Comparison of ENCODE assay signal across 9 cellular contexts in the genomic region with DNA sequence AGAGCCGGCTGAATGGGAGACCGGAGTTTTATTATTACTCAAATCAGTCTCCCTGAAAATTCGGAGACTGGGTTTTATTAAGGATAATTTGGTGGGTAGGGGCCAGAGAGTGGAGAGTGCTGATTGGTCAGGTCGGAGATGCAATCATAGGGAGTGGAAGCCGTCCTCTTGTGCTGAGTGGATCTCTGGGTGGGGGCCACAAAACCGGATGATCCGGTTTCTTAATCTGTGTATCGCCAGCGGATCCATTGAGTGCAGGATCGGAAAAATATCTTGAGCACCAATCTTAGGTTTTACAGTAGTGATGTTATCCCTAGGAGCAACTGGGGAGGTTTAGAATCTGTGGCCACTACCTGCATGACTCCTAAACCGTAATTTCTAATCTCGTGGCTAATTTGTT. TPM values are rescaled to one million over a fixed set of nuclear protein-coding genes. Genes with fewer than 3 reads are reported as not detected.
DNase-seq lines count a peak whose midpoint lies in the region; ATAC-seq, FAIRE-seq and TF ChIP-seq lines count a peak whose summit lies in the region.
"Had no signal": no experiment of that assay in that cellular context is flagged by ENCODE, and none has a peak within 500 bp of the region (broad histone marks: within the 10 kb centered on the region; RNA-seq: fewer than 3 reads in every experiment).

No MANE protein-coding gene starts in this region.

- H3K4me2 ChIP-seq in keratinocyte (ENCODE audit: control insufficient read depth, extremely low read depth, insufficient read depth, low read depth, low read length) = peak overlapping the region; percentile 93

- no peak overlapping the region for H3K9ac ChIP-seq in SK-N-MC (ENCODE audit: insufficient read length)
- H3K9ac ChIP-seq in keratinocyte (ENCODE audit: control insufficient read depth, extremely low read depth, insufficient read depth, low read length) = no peak overlapping the region

- H3K27me3 ChIP-seq in ACC112 (ENCODE audit: insufficient read depth, low read length) (no peaks in the 10 kb centered on the region), keratinocyte (ENCODE audit: control insufficient read depth, extremely low read depth, insufficient read depth, low read length) (no peaks in the 10 kb centered on the region)

- peak overlapping the region; percentile 90; the same call in 1 of the 2 replicates for H3K4me3 ChIP-seq in ACC112 (ENCODE audit: low read depth, low read length)
- H3K4me3 ChIP-seq in GM12865 (ENCODE audit: low read depth, low read length) = peak overlapping the region; percentile 67
- peak overlapping the region; percentile 81 for H3K4me3 ChIP-seq in SK-N-MC
- peak overlapping the region; percentile 22 to 79 (median 63) for H3K4me3 ChIP-seq in keratinocyte (ENCODE audit: control insufficient read depth in 2 of 3, extremely low read depth in 1 of 3, insufficient read depth in 2 of 3, low read depth in 1 of 3, low read length in 3 of 3)

- H3K36me3 ChIP-seq in ACC112 (ENCODE audit: insufficient read depth, low read length) (no peaks in the 10 kb centered on the region), SK-N-MC (ENCODE audit: insufficient read depth, low read length) (no peaks in the 10 kb centered on the region), keratinocyte (ENCODE audit: control insufficient read depth in 2 of 2, extremely low read depth in 1 of 2, insufficient read depth in 2 of 2, low read length in 2 of 2) (peaks cover 0 to 3% of the 10 kb centered on the region in 2 experiments)

- no peaks in the 10 kb centered on the region for H3K9me1 ChIP-seq in keratinocyte (ENCODE audit: control insufficient read depth, extremely low read depth, insufficient read depth, low read length)

- H4K20me1 ChIP-seq in keratinocyte (ENCODE audit: control insufficient read depth, extremely low read depth, insufficient read depth, low read length) = no peaks in the 10 kb centered on the region

- no peaks in the 10 kb centered on the region for H3K79me2 ChIP-seq in ACC112 (ENCODE audit: control insufficient read depth, insufficient read depth, low read length, unreplicated experiment)
- H3K79me2 ChIP-seq in keratinocyte (ENCODE audit: control insufficient read depth, insufficient read depth, low read length) = peaks cover 11% of the 10 kb centered on the region

- no peak overlapping the region for H2AFZ ChIP-seq in ACC112 (ENCODE audit: low read length, unreplicated experiment)
- peak overlapping the region; percentile 54 for H2AFZ ChIP-seq in keratinocyte (ENCODE audit: control insufficient read depth, low read length)

- no peak overlapping the region for H3K27ac ChIP-seq in ACC112 (ENCODE audit: low read depth, low read length)
- no peak overlapping the region for H3K27ac ChIP-seq in SK-N-MC
- no peak overlapping the region for H3K27ac ChIP-seq in keratinocyte (ENCODE audit: control insufficient read depth, insufficient read depth, low read length)

- DNase-seq in GM12865 (ENCODE audit: low read depth) (no peak), SK-N-MC (ENCODE audit: low read depth, low spot score) (no peak), keratinocyte (ENCODE audit: low read depth, low spot score) (no peak), SKM-1 (lab: John Stamatoyannopoulos, UW; ENCODE audit: unreplicated experiment) (no peak), NCI-H128 (lab: John Stamatoyannopoulos, UW; ENCODE audit: unreplicated experiment) (no peak), AG08395 (ENCODE audit: low spot score) (no peak)
- DNase-seq: T-helper 9 cell had no signal

- peak; percentile 68 for FAIRE-seq in keratinocyte (lab: Jason Lieb, UNC)

- TF ChIP-seq CTCF in GM12865 (IDR thresholded peaks at IDR 0.05; ENCODE audit: insufficient read depth, low read depth, low read length, missing control alignments) (no peak), keratinocyte (optimal IDR thresholded peaks at IDR 0.05 in 1 of 3, IDR thresholded peaks at IDR 0.05 in 1 of 3, conservative IDR thresholded peaks at IDR 0.05 in 1 of 3; ENCODE audit: extremely low read depth in 1 of 3, insufficient read depth in 2 of 3, low read length in 3 of 3) (no peak)

- H3K4me1 ChIP-seq in ACC112 (ENCODE audit: control insufficient read depth, insufficient read depth, low read length, unreplicated experiment) (no peaks in the 10 kb centered on the region), keratinocyte (ENCODE audit: control insufficient read depth, extremely low read depth, insufficient read depth, low read length) (peaks cover 13% of the 10 kb centered on the region)

- no peak for ATAC-seq in GM18502 (IDR thresholded peaks at IDR 0.05; ENCODE audit: poor library complexity, unreplicated experiment)

- dilution Hi-C loops in keratinocyte (cut with MboI; ENCODE audit: extremely low pct_ligation_motif_present, low sequenced_read_pairs) = no loop called here

- H3K9me3 ChIP-seq in SK-N-MC (ENCODE audit: low read depth, low read length) (no peaks in the 10 kb centered on the region), keratinocyte (ENCODE audit: control insufficient read depth, low read depth, low read length) (no peaks in the 10 kb centered on the region)

RNA-seq across cellular contexts. Expression of a gene that starts 0.9 kb away (rescaled TPM):
- polyA plus RNA-seq in keratinocyte = 58.3 to 63.1 TPM (median 61.3 TPM) in 3 replicates
- 10.3 TPM for polyA plus RNA-seq in keratinocyte (2011; ENCODE audit: low read depth)
- 55.8 and 56.6 TPM in 2 replicates for polyA plus RNA-seq in keratinocyte (2011; cell fraction: cytosol; rRNA removed)
- 38.1 and 43.8 TPM in 2 replicates for polyA plus RNA-seq in keratinocyte (2011; cell fraction: nucleus; rRNA removed)
- polyA plus RNA-seq in keratinocyte (2012; ENCODE audit: low replicate concordance) = 20.6 and 59.3 TPM in 2 replicates
- 35.8 to 47.7 TPM (median 43.7 TPM) in 3 replicates for polyA minus RNA-seq in keratinocyte
- polyA minus RNA-seq in keratinocyte (2011; cell fraction: cytosol; rRNA and poly(A)+ RNA removed) = 50.1 TPM
- 15.6 and 23.6 TPM in 2 replicates for polyA minus RNA-seq in keratinocyte (2011; cell fraction: nucleus; rRNA and poly(A)+ RNA removed)

RNA-seq across cellular contexts. Expression of a gene that starts 21.6 kb away (rescaled TPM):
- 23.2 to 112 TPM (median 50.2 TPM) in 3 replicates for polyA plus RNA-seq in keratinocyte
- 13.5 TPM for polyA plus RNA-seq in keratinocyte (2011; ENCODE audit: low read depth)
- polyA plus RNA-seq in keratinocyte (2011; cell fraction: cytosol; rRNA removed) = 52.7 and 56.2 TPM in 2 replicates
- polyA plus RNA-seq in keratinocyte (2011; cell fraction: nucleus; rRNA removed) = 72.7 and 76.5 TPM in 2 replicates
- polyA plus RNA-seq in keratinocyte (2012; ENCODE audit: low replicate concordance) = 17.9 and 74.8 TPM in 2 replicates
- polyA minus RNA-seq in keratinocyte = 47.2 to 164 TPM (median 91.6 TPM) in 3 replicates
- polyA minus RNA-seq in keratinocyte (2011; cell fraction: cytosol; rRNA and poly(A)+ RNA removed) = 77.5 TPM
- polyA minus RNA-seq in keratinocyte (2011; cell fraction: nucleus; rRNA and poly(A)+ RNA removed) = 46.5 and 81.8 TPM in 2 replicates

RNA-seq across cellular contexts. Expression of a gene that starts 28.2 kb away (rescaled TPM):
- 34.1 to 35.6 TPM (median 35.4 TPM) in 3 replicates for polyA plus RNA-seq in keratinocyte
- polyA plus RNA-seq in keratinocyte (2011; ENCODE audit: low read depth) = 54.8 TPM
- 27.5 and 29.2 TPM in 2 replicates for polyA plus RNA-seq in keratinocyte (2011; cell fraction: cytosol; rRNA removed)
- 54.6 and 55.6 TPM in 2 replicates for polyA plus RNA-seq in keratinocyte (2011; cell fraction: nucleus; rRNA removed)
- 16.1 and 29.8 TPM in 2 replicates for polyA plus RNA-seq in keratinocyte (2012; ENCODE audit: low replicate concordance)
- polyA minus RNA-seq in keratinocyte = 42.2 to 51.4 TPM (median 50.8 TPM) in 3 replicates
- 27.0 TPM for polyA minus RNA-seq in keratinocyte (2011; cell fraction: cytosol; rRNA and poly(A)+ RNA removed)
- 28.4 and 47.7 TPM in 2 replicates for polyA minus RNA-seq in keratinocyte (2011; cell fraction: nucleus; rRNA and poly(A)+ RNA removed)
